8 cellular contexts compared by ENCODE assay signal in genomic region chr20:32583581-32584045, GRCh38. TPM values are rescaled to one million over a fixed set of nuclear protein-coding genes. Genes with fewer than 3 reads are reported as not detected.
DNase-seq lines count a peak whose midpoint lies in the region; ATAC-seq, FAIRE-seq and TF ChIP-seq lines count a peak whose summit lies in the region.

No MANE protein-coding gene starts in this region.

- H3K27me3 Mint-ChIP-seq in glutamatergic neuron (ENCODE audit: unreplicated experiment) = peaks cover 43% of the 10 kb centered on the region

- peaks cover 42% of the 10 kb centered on the region for H3K4me1 Mint-ChIP-seq in glutamatergic neuron (ENCODE audit: low read depth, unreplicated experiment)
- H3K4me1 Mint-ChIP-seq in stimulated activated effector memory CD8-positive, alpha-beta T cell treated with anti-CD3 and anti-CD28 coated beads, Interleukin-12 subunit alpha, Interleukin-12 subunit beta, amount 100 ng/mL, for 72 hours = peaks cover 54% of the 10 kb centered on the region

- peak overlapping the region; percentile 85 for H3K27ac ChIP-seq in VCaP

- no peak overlapping the region for H3K4me3 Mint-ChIP-seq in glutamatergic neuron (ENCODE audit: unreplicated experiment)
- peak overlapping the region; percentile 96 for H3K4me3 Mint-ChIP-seq in stimulated activated effector memory CD8-positive, alpha-beta T cell treated with anti-CD3 and anti-CD28 coated beads, Interleukin-12 subunit alpha, Interleukin-12 subunit beta, amount 100 ng/mL, for 72 hours

- TF ChIP-seq CTCF in VCaP (conservative IDR thresholded peaks at IDR 0.05) = no peak
- TF ChIP-seq CTCF in glutamatergic neuron (IDR thresholded peaks at IDR 0.05; ENCODE audit: partially characterized antibody, unreplicated experiment) = no peak

- DNase-seq in DMS 273 (lab: John Stamatoyannopoulos, UW; ENCODE audit: unreplicated experiment) = peak; percentile 70
- DNase-seq in DMS 273 treated with DMSO at 0.1 percent for 48 hours (lab: John Stamatoyannopoulos, UW) = no peak
- DNase-seq in glutamatergic neuron = peak; percentile 76
- DNase-seq in stimulated activated effector memory CD8-positive, alpha-beta T cell treated with anti-CD3 and anti-CD28 coated beads, Interleukin-12 subunit alpha, Interleukin-12 subunit beta, amount 100 ng/mL, for 72 hours (ENCODE audit: low spot score in 2 of 2) = no peak
- DNase-seq in H54 (ENCODE audit: insufficient read length, low spot score) = no peak
- no peak for DNase-seq in germinal center (ENCODE audit: low spot score)
- no peak for DNase-seq in NCI-H1092 (lab: John Stamatoyannopoulos, UW)

- no peak for TF ChIP-seq POLR2A in H54 (IDR thresholded peaks at IDR 0.05; ENCODE audit: low read depth, low read length)

- H3K9me3 Mint-ChIP-seq in glutamatergic neuron (ENCODE audit: unreplicated experiment) = peaks cover 26% of the 10 kb centered on the region
- no peaks in the 10 kb centered on the region for H3K9me3 Mint-ChIP-seq in stimulated activated effector memory CD8-positive, alpha-beta T cell treated with anti-CD3 and anti-CD28 coated beads, Interleukin-12 subunit alpha, Interleukin-12 subunit beta, amount 100 ng/mL, for 72 hours

- no peak overlapping the region for H3K27ac Mint-ChIP-seq in glutamatergic neuron (ENCODE audit: unreplicated experiment)
- no peak overlapping the region for H3K27ac Mint-ChIP-seq in stimulated activated effector memory CD8-positive, alpha-beta T cell treated with anti-CD3 and anti-CD28 coated beads, Interleukin-12 subunit alpha, Interleukin-12 subunit beta, amount 100 ng/mL, for 72 hours

- FAIRE-seq in H54 (lab: Jason Lieb, UNC) = no peak

- no peaks in the 10 kb centered on the region for H3K36me3 Mint-ChIP-seq in glutamatergic neuron (ENCODE audit: unreplicated experiment)
- peaks cover 19% of the 10 kb centered on the region for H3K36me3 Mint-ChIP-seq in stimulated activated effector memory CD8-positive, alpha-beta T cell treated with anti-CD3 and anti-CD28 coated beads, Interleukin-12 subunit alpha, Interleukin-12 subunit beta, amount 100 ng/mL, for 72 hours

- peak; percentile 11 for ATAC-seq in stimulated activated effector memory CD8-positive, alpha-beta T cell treated with anti-CD3 and anti-CD28 coated beads, Interleukin-12 subunit alpha, Interleukin-12 subunit beta, amount 100 ng/mL, for 72 hours

RNA-seq across cellular contexts. Expression of gene NOL4L, which starts 1.5 kb away (rescaled TPM):
- total RNA-seq in glutamatergic neuron (ENCODE audit: unreplicated experiment) = 106 TPM

Comparison
In these comparisons a context has a peak if more than half of its experiments do, and no peak if none do; other contexts are left out.
1. DNase-seq: peak in DMS 273 (single experiment) and glutamatergic neuron (single experiment); none in DMS 273 treated with DMSO at 0.1 percent for 48 hours (single experiment), stimulated activated effector memory CD8-positive, alpha-beta T cell treated with anti-CD3 and anti-CD28 coated beads, Interleukin-12 subunit alpha, Interleukin-12 subunit beta, amount 100 ng/mL, for 72 hours (0 of 2), H54 (single experiment), germinal center (single experiment) and NCI-H1092 (single experiment).